In the genomic region with DNA sequence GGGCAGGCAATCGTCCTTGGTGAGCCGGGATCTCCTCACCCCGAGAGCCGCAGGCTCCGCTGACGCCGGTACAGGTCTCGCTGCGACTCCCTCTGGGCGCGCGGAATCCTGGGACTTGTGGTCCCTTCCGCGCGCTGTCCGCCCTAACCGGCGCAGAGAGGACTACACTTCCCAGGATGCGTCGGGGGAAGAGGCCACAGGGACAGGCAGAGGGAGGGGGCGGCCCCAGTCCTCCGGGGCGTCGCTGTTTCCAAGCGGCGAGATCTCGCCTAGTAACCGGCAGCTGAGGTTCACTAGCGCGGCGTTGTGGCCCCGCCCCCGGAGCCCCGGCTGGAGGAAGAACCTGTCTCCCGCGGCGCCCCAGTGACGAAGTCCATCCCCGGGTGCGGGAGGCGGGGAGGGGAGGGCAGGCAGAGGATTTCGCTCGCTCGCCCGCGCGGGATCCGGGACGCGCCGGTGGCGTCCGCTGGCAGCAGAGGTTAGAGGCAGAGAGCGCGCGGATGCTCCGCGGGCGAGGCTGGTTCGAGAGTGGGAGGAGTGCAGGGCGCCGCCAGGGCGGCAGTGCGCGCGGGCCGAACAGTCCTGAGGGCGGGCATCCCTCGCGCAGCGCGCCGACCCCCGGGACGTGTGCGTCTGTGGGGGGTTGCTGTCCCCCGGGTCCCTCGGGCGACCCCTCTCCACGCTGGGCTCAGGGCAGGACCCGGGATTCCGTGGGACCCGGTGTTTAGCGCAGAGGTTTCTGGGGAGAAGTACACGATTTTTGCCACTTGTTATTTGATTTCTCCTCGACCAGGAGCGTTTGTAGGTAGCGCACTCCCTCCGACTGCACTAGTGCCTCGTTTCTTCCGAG, we compare ENCODE assay signal across 1 cellular context.
TF ChIP-seq lines count a peak whose summit lies in the region.

EML6 (plus strand) TSS at position 363 of the 850 bp plus-strand sequence. CDS start 1,400 bp downstream, outside the sequence.

TF ChIP-seq in SK-N-SH, 30 proteins besides CTCF, POLR2A, EP300 and RAD21 (continued from another document):
- TF ChIP-seq JUND (IDR thresholded peaks at IDR 0.05) (no peak), NRF1 (IDR thresholded peaks at IDR 0.05; ENCODE audit: low read depth, low read length) (peak; percentile 57), POLR2AphosphoS5 (IDR thresholded peaks at IDR 0.05; ENCODE audit: low read depth, low read length) (peak; percentile 92), SMC3 (IDR thresholded peaks at IDR 0.05; ENCODE audit: low read depth, low read length) (no peak), TAF1 (IDR thresholded peaks at IDR 0.05; ENCODE audit: borderline replicate concordance, low read depth, low read length) (peak; percentile 47; the same call in 1 of the 2 replicates), CHD2 (IDR thresholded peaks at IDR 0.05; ENCODE audit: low read length, partially characterized antibody) (peak; percentile 94)
- TF ChIP-seq, protein P1, sequence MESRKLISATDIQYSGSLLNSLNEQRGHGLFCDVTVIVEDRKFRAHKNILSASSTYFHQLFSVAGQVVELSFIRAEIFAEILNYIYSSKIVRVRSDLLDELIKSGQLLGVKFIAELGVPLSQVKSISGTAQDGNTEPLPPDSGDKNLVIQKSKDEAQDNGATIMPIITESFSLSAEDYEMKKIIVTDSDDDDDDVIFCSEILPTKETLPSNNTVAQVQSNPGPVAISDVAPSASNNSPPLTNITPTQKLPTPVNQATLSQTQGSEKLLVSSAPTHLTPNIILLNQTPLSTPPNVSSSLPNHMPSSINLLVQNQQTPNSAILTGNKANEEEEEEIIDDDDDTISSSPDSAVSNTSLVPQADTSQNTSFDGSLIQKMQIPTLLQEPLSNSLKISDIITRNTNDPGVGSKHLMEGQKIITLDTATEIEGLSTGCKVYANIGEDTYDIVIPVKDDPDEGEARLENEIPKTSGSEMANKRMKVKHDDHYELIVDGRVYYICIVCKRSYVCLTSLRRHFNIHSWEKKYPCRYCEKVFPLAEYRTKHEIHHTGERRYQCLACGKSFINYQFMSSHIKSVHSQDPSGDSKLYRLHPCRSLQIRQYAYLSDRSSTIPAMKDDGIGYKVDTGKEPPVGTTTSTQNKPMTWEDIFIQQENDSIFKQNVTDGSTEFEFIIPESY (IDR thresholded peaks at IDR 0.05; ENCODE audit: borderline replicate concordance, low read depth): peak; percentile 91
